ENCODE assay signal across 8 cellular contexts in genomic region chr19:6862673-6863078, GRCh38. TPM values are rescaled to one million over a fixed set of nuclear protein-coding genes. Genes with fewer than 3 reads are reported as not detected.
DNase-seq lines count a peak whose midpoint lies in the region; ATAC-seq and TF ChIP-seq lines count a peak whose summit lies in the region.

No MANE protein-coding gene starts in this region.

- peaks cover 5% of the 10 kb centered on the region for H3K27me3 Mint-ChIP-seq in activated naive CD4-positive, alpha-beta T cell treated with anti-CD3 and anti-CD28 coated beads, Interleukin-2, amount 10 ng/mL, durations not matched to agents 7 days and 5 days
- H3K27me3 Mint-ChIP-seq in glutamatergic neuron (ENCODE audit: unreplicated experiment): peaks cover 4% of the 10 kb centered on the region

- H3K36me3 Mint-ChIP-seq in activated naive CD4-positive, alpha-beta T cell treated with anti-CD3 and anti-CD28 coated beads, Interleukin-2, amount 10 ng/mL, durations not matched to agents 7 days and 5 days: peaks cover under 1% of the 10 kb centered on the region
- H3K36me3 Mint-ChIP-seq in glutamatergic neuron (ENCODE audit: unreplicated experiment): no peaks in the 10 kb centered on the region

- CTCF ChIA-PET in activated naive CD4-positive, alpha-beta T cell treated with anti-CD3 and anti-CD28 coated beads, Interleukin-2, amount 10 ng/mL, durations not matched to agents 7 days and 5 days (lab: Charles Lee): interaction anchor here (0.8 to 7.5 kb wide), 13 partner anchors 25 to 346 kb away, joined by 3 to 72 read pairs (median 6); partner anchors contain the start of genes GPR108 and VAV1

- intact Hi-C loops in posterior vena cava (cut with DNase I) (loop anchor here in 1 of 2 donors (10.0 kb wide), 1 partner anchor 228 kb away; no protein-coding TSS in a partner anchor), upper lobe of right lung (cut with DNase I) (loop anchor here (10.0 kb wide), 1 partner anchor 108 kb away; no protein-coding TSS in a partner anchor)

- DNase-seq in CMK (ENCODE audit: low read depth) (peak; percentile 68), GM20000 (ENCODE audit: low spot score) (peak; percentile 85), glutamatergic neuron (peak; percentile 88), posterior vena cava (ENCODE audit: low spot score) (peak; percentile 94), upper lobe of right lung (peak; percentile 91)
- peak; percentile 94 for DNase-seq in activated naive CD4-positive, alpha-beta T cell treated with anti-CD3 and anti-CD28 coated beads, Interleukin-2, amount 10 ng/mL, durations not matched to agents 7 days and 5 days

- H3K4me1 ChIP-seq in upper lobe of right lung: peaks cover 6% of the 10 kb centered on the region

- H3K27ac Mint-ChIP-seq in activated naive CD4-positive, alpha-beta T cell treated with anti-CD3 and anti-CD28 coated beads, Interleukin-2, amount 10 ng/mL, durations not matched to agents 7 days and 5 days: peak overlapping the region; percentile 86
- no peak overlapping the region for H3K27ac Mint-ChIP-seq in glutamatergic neuron (ENCODE audit: unreplicated experiment)

- peak overlapping the region; percentile 33 for H3K4me3 ChIP-seq in upper lobe of right lung

- H3K9me3 ChIP-seq in upper lobe of right lung: no peaks in the 10 kb centered on the region

- ATAC-seq in SK-N-SH treated with all-trans-retinoic acid at 6 μM for 48 hours (peak; percentile 89), upper lobe of right lung (peak; percentile 94)

- no peaks in the 10 kb centered on the region for H3K27me3 ChIP-seq in upper lobe of right lung

- peak overlapping the region; percentile 75 for H3K4me3 Mint-ChIP-seq in activated naive CD4-positive, alpha-beta T cell treated with anti-CD3 and anti-CD28 coated beads, Interleukin-2, amount 10 ng/mL, durations not matched to agents 7 days and 5 days
- peak overlapping the region; percentile 69 for H3K4me3 Mint-ChIP-seq in glutamatergic neuron (ENCODE audit: unreplicated experiment)

- peak; percentile 95 for TF ChIP-seq CTCF in GM20000 (IDR thresholded peaks at IDR 0.05; ENCODE audit: extremely low read depth, missing control alignments)
- peak; percentile 93 for TF ChIP-seq CTCF in LNCAP (IDR thresholded peaks at IDR 0.05)
- TF ChIP-seq CTCF in glutamatergic neuron (IDR thresholded peaks at IDR 0.05; ENCODE audit: partially characterized antibody, unreplicated experiment): peak; percentile 81
- peak; percentile 90 for TF ChIP-seq CTCF in upper lobe of right lung (IDR thresholded peaks at IDR 0.05)

- H3K36me3 ChIP-seq in upper lobe of right lung: no peaks in the 10 kb centered on the region

- H3K27ac ChIP-seq in upper lobe of right lung: no peak overlapping the region

- no peaks in the 10 kb centered on the region for H3K9me3 Mint-ChIP-seq in activated naive CD4-positive, alpha-beta T cell treated with anti-CD3 and anti-CD28 coated beads, Interleukin-2, amount 10 ng/mL, durations not matched to agents 7 days and 5 days
- H3K9me3 Mint-ChIP-seq in glutamatergic neuron (ENCODE audit: unreplicated experiment): peaks cover 4% of the 10 kb centered on the region

- peaks cover 27% of the 10 kb centered on the region for H3K4me1 Mint-ChIP-seq in activated naive CD4-positive, alpha-beta T cell treated with anti-CD3 and anti-CD28 coated beads, Interleukin-2, amount 10 ng/mL, durations not matched to agents 7 days and 5 days
- H3K4me1 Mint-ChIP-seq in glutamatergic neuron (ENCODE audit: low read depth, unreplicated experiment): peaks cover 3% of the 10 kb centered on the region

TF ChIP-seq in SK-N-SH treated with all-trans-retinoic acid at 6 μM for 48 hours, 23 proteins besides CTCF, POLR2A, EP300 and RAD21:
- TF ChIP-seq ZC3H10 (CRISPR knock-in tag; IDR thresholded peaks at IDR 0.05) (no peak), ARNTL (CRISPR knock-in tag; IDR thresholded peaks at IDR 0.05; ENCODE audit: borderline replicate concordance, low read depth) (no peak), POU6F1 (CRISPR knock-in tag; IDR thresholded peaks at IDR 0.05; ENCODE audit: borderline replicate concordance, low read depth) (no peak), ISL1 (CRISPR knock-in tag; IDR thresholded peaks at IDR 0.05) (no peak), GLIS3 (CRISPR knock-in tag; IDR thresholded peaks at IDR 0.05) (no peak), CSDC2 (CRISPR knock-in tag; IDR thresholded peaks at IDR 0.05) (no peak), ZFP3 (CRISPR knock-in tag; IDR thresholded peaks at IDR 0.05) (no peak), PPARA (CRISPR knock-in tag; IDR thresholded peaks at IDR 0.05; ENCODE audit: borderline replicate concordance) (no peak), ZNF565 (CRISPR knock-in tag; conservative IDR thresholded peaks at IDR 0.05; ENCODE audit: low read depth) (no peak), ZNF8 (CRISPR knock-in tag; IDR thresholded peaks at IDR 0.05) (no peak)
- TF ChIP-seq, protein P1, sequence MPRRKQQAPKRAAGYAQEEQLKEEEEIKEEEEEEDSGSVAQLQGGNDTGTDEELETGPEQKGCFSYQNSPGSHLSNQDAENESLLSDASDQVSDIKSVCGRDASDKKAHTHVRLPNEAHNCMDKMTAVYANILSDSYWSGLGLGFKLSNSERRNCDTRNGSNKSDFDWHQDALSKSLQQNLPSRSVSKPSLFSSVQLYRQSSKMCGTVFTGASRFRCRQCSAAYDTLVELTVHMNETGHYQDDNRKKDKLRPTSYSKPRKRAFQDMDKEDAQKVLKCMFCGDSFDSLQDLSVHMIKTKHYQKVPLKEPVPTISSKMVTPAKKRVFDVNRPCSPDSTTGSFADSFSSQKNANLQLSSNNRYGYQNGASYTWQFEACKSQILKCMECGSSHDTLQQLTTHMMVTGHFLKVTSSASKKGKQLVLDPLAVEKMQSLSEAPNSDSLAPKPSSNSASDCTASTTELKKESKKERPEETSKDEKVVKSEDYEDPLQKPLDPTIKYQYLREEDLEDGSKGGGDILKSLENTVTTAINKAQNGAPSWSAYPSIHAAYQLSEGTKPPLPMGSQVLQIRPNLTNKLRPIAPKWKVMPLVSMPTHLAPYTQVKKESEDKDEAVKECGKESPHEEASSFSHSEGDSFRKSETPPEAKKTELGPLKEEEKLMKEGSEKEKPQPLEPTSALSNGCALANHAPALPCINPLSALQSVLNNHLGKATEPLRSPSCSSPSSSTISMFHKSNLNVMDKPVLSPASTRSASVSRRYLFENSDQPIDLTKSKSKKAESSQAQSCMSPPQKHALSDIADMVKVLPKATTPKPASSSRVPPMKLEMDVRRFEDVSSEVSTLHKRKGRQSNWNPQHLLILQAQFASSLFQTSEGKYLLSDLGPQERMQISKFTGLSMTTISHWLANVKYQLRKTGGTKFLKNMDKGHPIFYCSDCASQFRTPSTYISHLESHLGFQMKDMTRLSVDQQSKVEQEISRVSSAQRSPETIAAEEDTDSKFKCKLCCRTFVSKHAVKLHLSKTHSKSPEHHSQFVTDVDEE (CRISPR knock-in tag; IDR thresholded peaks at IDR 0.05): no peak
- TF ChIP-seq, protein P2, sequence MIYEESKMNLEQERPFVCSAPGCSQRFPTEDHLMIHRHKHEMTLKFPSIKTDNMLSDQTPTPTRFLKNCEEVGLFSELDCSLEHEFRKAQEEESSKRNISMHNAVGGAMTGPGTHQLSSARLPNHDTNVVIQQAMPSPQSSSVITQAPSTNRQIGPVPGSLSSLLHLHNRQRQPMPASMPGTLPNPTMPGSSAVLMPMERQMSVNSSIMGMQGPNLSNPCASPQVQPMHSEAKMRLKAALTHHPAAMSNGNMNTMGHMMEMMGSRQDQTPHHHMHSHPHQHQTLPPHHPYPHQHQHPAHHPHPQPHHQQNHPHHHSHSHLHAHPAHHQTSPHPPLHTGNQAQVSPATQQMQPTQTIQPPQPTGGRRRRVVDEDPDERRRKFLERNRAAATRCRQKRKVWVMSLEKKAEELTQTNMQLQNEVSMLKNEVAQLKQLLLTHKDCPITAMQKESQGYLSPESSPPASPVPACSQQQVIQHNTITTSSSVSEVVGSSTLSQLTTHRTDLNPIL (CRISPR knock-in tag; IDR thresholded peaks at IDR 0.05; ENCODE audit: low read depth): no peak

RNA-seq across cellular contexts. Expression of gene ADGRE1, which starts 24.7 kb away (rescaled TPM):
- total RNA-seq in glutamatergic neuron (ENCODE audit: unreplicated experiment): not detected
- under 1 TPM; 0.48 to 0.93 TPM for total RNA-seq in posterior vena cava
- 1.8 TPM for total RNA-seq in upper lobe of right lung
